Comparison of ENCODE assay signal across 27 cellular contexts in the genomic region with DNA sequence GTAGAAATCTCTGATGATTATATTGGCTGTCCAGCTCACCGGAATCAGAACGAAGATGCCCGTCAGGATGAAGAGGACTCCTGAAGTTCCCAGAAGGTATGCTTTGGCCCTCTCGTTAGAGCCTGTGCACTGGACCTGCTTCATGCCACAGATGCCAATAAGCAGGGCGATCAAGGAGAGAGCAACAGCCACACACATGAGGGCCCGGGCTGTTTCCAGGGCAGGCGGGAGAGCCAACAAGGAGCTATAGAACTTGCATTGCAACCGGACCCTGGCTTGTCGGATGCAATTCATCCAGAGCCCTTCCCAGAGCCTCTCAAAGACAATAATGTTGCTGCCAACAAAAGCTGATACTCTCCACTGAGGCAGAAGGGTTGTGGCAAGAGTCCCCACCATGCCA. TPM values are rescaled to one million over a fixed set of nuclear protein-coding genes. Genes with fewer than 3 reads are reported as not detected.
DNase-seq lines count a peak whose midpoint lies in the region; ATAC-seq and TF ChIP-seq lines count a peak whose summit lies in the region.
"Had no signal": no experiment of that assay in that cellular context is flagged by ENCODE, and none has a peak within 500 bp of the region (broad histone marks: within the 10 kb centered on the region; RNA-seq: fewer than 3 reads in every experiment).

No MANE protein-coding gene starts in this region.

- no peak for TF ChIP-seq EP300 in stomach (IDR thresholded peaks at IDR 0.05)

- H3K36me3 ChIP-seq in RWPE2 (ENCODE audit: low read depth) (no peaks in the 10 kb centered on the region), stomach (no peaks in the 10 kb centered on the region)
- H3K36me3 ChIP-seq: BE2C, BLaER1 had no signal

- no peak for ATAC-seq in Right ventricle myocardium inferior
- ATAC-seq in Right ventricle myocardium superior (ENCODE audit: poor library complexity) = no peak
- no peak for ATAC-seq in RWPE2 (ENCODE audit: low read depth)
- ATAC-seq: GM12878 had no signal

- peak overlapping the region; percentile 79 for H3K27ac ChIP-seq in RWPE2 (ENCODE audit: poor library complexity, severe bottlenecking)
- H3K27ac ChIP-seq in epithelial cell of prostate = peak overlapping the region; percentile 70
- no peak overlapping the region for H3K27ac ChIP-seq in stomach
- H3K27ac ChIP-seq: BLaER1 had no signal

- WGBS in stomach, 5 donors = 88 to 94% (median 92%) methylated on average over 9 of the region's 9 CpGs

- no peak for TF ChIP-seq POLR2A in stomach (IDR thresholded peaks at IDR 0.05)

- no peak overlapping the region for H3K4me3 ChIP-seq in RWPE2 (ENCODE audit: severe bottlenecking)
- H3K4me3 ChIP-seq in stomach = no peak overlapping the region
- H3K4me3 ChIP-seq: BLaER1, GM12878 had no signal

- DNase-seq in Right ventricle myocardium inferior (ENCODE audit: missing footprints) (peak; percentile 43), Right ventricle myocardium superior (no peak), RWPE2 (ENCODE audit: low spot score) (no peak), epithelial cell of prostate (ENCODE audit: low read depth, low spot score) (no peak), stomach (no peak)
- DNase-seq: 8988T; ACHN; BE2C; C1 segment of cervical spinal cord; CD4-positive, alpha-beta memory T cell; CD4-positive, CD25-positive, alpha-beta regulatory T cell; CD8-positive, alpha-beta memory T cell; COR-L47; DMS 273 treated with DMSO at 0.1 percent for 48 hours; DMS153; DMS53; DMS79; DND-41; EL; GDM1 had no signal

- H3K9me3 ChIP-seq in RWPE2 (ENCODE audit: severe bottlenecking) = no peaks in the 10 kb centered on the region
- H3K9me3 ChIP-seq in stomach = no peaks in the 10 kb centered on the region
- H3K9me3 ChIP-seq: BE2C, BLaER1 had no signal

- no peak for TF ChIP-seq CTCF in RWPE2 (IDR thresholded peaks at IDR 0.05; ENCODE audit: poor library complexity, severe bottlenecking)
- TF ChIP-seq CTCF in stomach (IDR thresholded peaks at IDR 0.05) = no peak

- H3K27me3 ChIP-seq in RWPE2 (ENCODE audit: insufficient read depth, poor library complexity, severe bottlenecking) = no peaks in the 10 kb centered on the region
- H3K27me3 ChIP-seq in stomach = no peaks in the 10 kb centered on the region
- H3K27me3 ChIP-seq: BE2C, BLaER1 had no signal

- peaks cover 20% of the 10 kb centered on the region for H3K4me1 ChIP-seq in RWPE2 (ENCODE audit: insufficient read depth, poor library complexity, severe bottlenecking)
- no peaks in the 10 kb centered on the region for H3K4me1 ChIP-seq in stomach
- H3K4me1 ChIP-seq: BE2C, BLaER1 had no signal

- intact Hi-C loops in Right ventricle myocardium inferior (cut with DNase I) = no loop called here
- intact Hi-C loops in Right ventricle myocardium superior (cut with DNase I) = no loop called here
- intact Hi-C loops in stomach (cut with DNase I; ENCODE audit: low total_unique reads) = no loop called here

RNA-seq across cellular contexts. Expression of gene CLDN17, which starts 0.4 kb away (rescaled TPM):
- total RNA-seq in Right ventricle myocardium inferior (not detected), Right ventricle myocardium superior (not detected), stomach (not detected)
- under 1 TPM in 1 of 3 donors, not detected in 2; 0.40 TPM for polyA plus RNA-seq in stomach
- total RNA-seq: A673; CD4-positive, alpha-beta memory T cell; CD4-positive, CD25-positive, alpha-beta regulatory T cell; CD8-positive, alpha-beta memory T cell; Daoy; G401; GM12878 had no signal
- polyA plus RNA-seq: AG04450; CD14-positive monocyte; CD4-positive, alpha-beta memory T cell; CD4-positive, CD25-positive, alpha-beta regulatory T cell; CD8-positive, alpha-beta memory T cell; GM12878 had no signal

RNA-seq across cellular contexts. Expression of gene CLDN8, which starts 49.7 kb away (rescaled TPM):
- not detected for total RNA-seq in Right ventricle myocardium inferior
- total RNA-seq in Right ventricle myocardium superior = not detected
- total RNA-seq in stomach = 1 to 10 TPM in 1 of 5 donors, under 1 TPM in 1, not detected in 3; 0.89 to 4.1 TPM
- 1 to 10 TPM in 1 of 3 donors, not detected in 2; 2.1 TPM for polyA plus RNA-seq in stomach
- total RNA-seq: A673; CD4-positive, alpha-beta memory T cell; CD4-positive, CD25-positive, alpha-beta regulatory T cell; CD8-positive, alpha-beta memory T cell; Daoy; G401; GM12878 had no signal
- polyA plus RNA-seq: AG04450; CD14-positive monocyte; CD4-positive, alpha-beta memory T cell; CD4-positive, CD25-positive, alpha-beta regulatory T cell; CD8-positive, alpha-beta memory T cell; GM12878 had no signal

Comparison
In these comparisons a context has a peak if more than half of its experiments do, and no peak if none do; other contexts are left out.
1. H3K27ac ChIP-seq: peak in RWPE2 (single experiment) and epithelial cell of prostate (single experiment); none in stomach (0 of 5).